17 cellular contexts compared by ENCODE assay signal in genomic region chr12:76720068-76720467, GRCh38. TPM values are rescaled to one million over a fixed set of nuclear protein-coding genes. Genes with fewer than 3 reads are reported as not detected.
A peak's percentile ranks its signal among the peaks of the same experiment; 100 is the strongest.
DNase-seq lines count a peak whose midpoint lies in the region; ATAC-seq and TF ChIP-seq lines count a peak whose summit lies in the region.
"Had no signal": no experiment of that assay in that cellular context is flagged by ENCODE, and none has a peak within 500 bp of the region (broad histone marks: within the 10 kb centered on the region; RNA-seq: fewer than 3 reads in every experiment).

No MANE protein-coding gene starts in this region.

- H3K27me3 ChIP-seq in CD4-positive, alpha-beta memory T cell (ENCODE audit: insufficient read depth, low read length): no peaks in the 10 kb centered on the region
- H3K27me3 ChIP-seq: BLaER1, esophagus muscularis mucosa had no signal

- POLR2A ChIA-PET in CD4-positive, alpha-beta memory T cell (lab: Charles Lee; ENCODE audit: partially characterized antibody): no interaction called here

- CTCF ChIA-PET in CD4-positive, alpha-beta memory T cell (lab: Charles Lee; ENCODE audit: partially characterized antibody): no interaction called here

- H3K27me3 Mint-ChIP-seq in neural crest cell (ENCODE audit: low read depth): no peaks in the 10 kb centered on the region
- H3K27me3 Mint-ChIP-seq in CD4-positive, alpha-beta memory T cell: peaks cover 1 to 5% of the 10 kb centered on the region in 2 donors
- H3K27me3 Mint-ChIP-seq: activated CD8-positive, alpha-beta memory T cell treated with anti-CD3 and anti-CD28 coated beads, Interleukin-2, amount 10 ng/mL, durations not matched to agents 7 days and 5 days; activated naive CD4-positive, alpha-beta T cell treated with anti-CD3 and anti-CD28 coated beads, Interleukin-2, amount 50 U/mL, for 24 hours; progenitor cell of endocrine pancreas had no signal

- ATAC-seq in omental fat pad (ENCODE audit: low FRiP score) (no peak), HG03139 (IDR thresholded peaks at IDR 0.05; ENCODE audit: unreplicated experiment) (no peak)
- ATAC-seq: activated CD8-positive, alpha-beta memory T cell treated with anti-CD3 and anti-CD28 coated beads, Interleukin-2, amount 10 ng/mL, durations not matched to agents 7 days and 5 days had no signal

- peak; percentile 65 for DNase-seq in Daoy (ENCODE audit: low read depth)
- peak; percentile 98 for DNase-seq in NCI-H226
- DNase-seq in epithelial cell of esophagus (ENCODE audit: low read depth): peak; percentile 87
- DNase-seq in neural crest cell (ENCODE audit: low read depth, low spot score): no peak
- no peak for DNase-seq in omental fat pad (ENCODE audit: low spot score)
- DNase-seq in COLO668 (lab: John Stamatoyannopoulos, UW; ENCODE audit: unreplicated experiment): no peak
- DNase-seq in CD4-positive, alpha-beta memory T cell: no peak
- DNase-seq: activated CD8-positive, alpha-beta memory T cell treated with anti-CD3 and anti-CD28 coated beads, Interleukin-2, amount 10 ng/mL, durations not matched to agents 7 days and 5 days; DND-41; NCI-H1092 treated with DMSO at 0.1 percent for 48 hours; stimulated activated CD8-positive, alpha-beta memory T cell treated with anti-CD3 and anti-CD28 coated beads, Interleukin-4, amount 100 ng/mL, for 48 hours had no signal

- H3K4me1 ChIP-seq in CD4-positive, alpha-beta memory T cell (ENCODE audit: insufficient read depth, low read length): no peaks in the 10 kb centered on the region
- H3K4me1 ChIP-seq: BLaER1, esophagus muscularis mucosa had no signal

- H3K36me3 ChIP-seq in CD4-positive, alpha-beta memory T cell (ENCODE audit: insufficient read depth, low read length): no peaks in the 10 kb centered on the region
- H3K36me3 ChIP-seq: BLaER1, esophagus muscularis mucosa had no signal

- H3K4me1 Mint-ChIP-seq in neural crest cell: peaks cover 7% of the 10 kb centered on the region
- no peaks in the 10 kb centered on the region for H3K4me1 Mint-ChIP-seq in CD4-positive, alpha-beta memory T cell
- H3K4me1 Mint-ChIP-seq: activated CD8-positive, alpha-beta memory T cell treated with anti-CD3 and anti-CD28 coated beads, Interleukin-2, amount 10 ng/mL, durations not matched to agents 7 days and 5 days; activated naive CD4-positive, alpha-beta T cell treated with anti-CD3 and anti-CD28 coated beads, Interleukin-2, amount 50 U/mL, for 24 hours had no signal

- no peak overlapping the region for H3K4me3 ChIP-seq in epithelial cell of esophagus (ENCODE audit: low read length)
- no peak overlapping the region for H3K4me3 ChIP-seq in CD4-positive, alpha-beta memory T cell (ENCODE audit: low read length in 2 of 2)
- H3K4me3 ChIP-seq: BLaER1, esophagus muscularis mucosa had no signal

- H3K9me3 ChIP-seq in CD4-positive, alpha-beta memory T cell (ENCODE audit: control insufficient read depth in 1 of 2, low read length in 2 of 2): no peaks in the 10 kb centered on the region
- H3K9me3 ChIP-seq: BLaER1, esophagus muscularis mucosa had no signal

- no peak overlapping the region for H3K4me3 Mint-ChIP-seq in neural crest cell
- no peak overlapping the region for H3K4me3 Mint-ChIP-seq in CD4-positive, alpha-beta memory T cell
- H3K4me3 Mint-ChIP-seq: activated CD8-positive, alpha-beta memory T cell treated with anti-CD3 and anti-CD28 coated beads, Interleukin-2, amount 10 ng/mL, durations not matched to agents 7 days and 5 days; activated naive CD4-positive, alpha-beta T cell treated with anti-CD3 and anti-CD28 coated beads, Interleukin-2, amount 50 U/mL, for 24 hours; WTC11 had no signal

- no peak overlapping the region for H3K27ac ChIP-seq in CD4-positive, alpha-beta memory T cell (ENCODE audit: low read depth, low read length)
- H3K27ac ChIP-seq: BLaER1, esophagus muscularis mucosa had no signal

- H3K36me3 Mint-ChIP-seq in neural crest cell (ENCODE audit: low read depth): no peaks in the 10 kb centered on the region
- no peaks in the 10 kb centered on the region for H3K36me3 Mint-ChIP-seq in CD4-positive, alpha-beta memory T cell
- H3K36me3 Mint-ChIP-seq: activated CD8-positive, alpha-beta memory T cell treated with anti-CD3 and anti-CD28 coated beads, Interleukin-2, amount 10 ng/mL, durations not matched to agents 7 days and 5 days; activated naive CD4-positive, alpha-beta T cell treated with anti-CD3 and anti-CD28 coated beads, Interleukin-2, amount 50 U/mL, for 24 hours; WTC11 had no signal

- intact Hi-C loops in CD4-positive, alpha-beta memory T cell (cut with micrococcal nuclease): no loop called here

- TF ChIP-seq CTCF in epithelial cell of esophagus (IDR thresholded peaks at IDR 0.05; ENCODE audit: insufficient read depth, low read depth, low read length, missing control alignments): no peak
- TF ChIP-seq CTCF in neural crest cell (conservative IDR thresholded peaks at IDR 0.05): no peak
- no peak for TF ChIP-seq CTCF in omental fat pad (IDR thresholded peaks at IDR 0.05)

- H3K27ac Mint-ChIP-seq in neural crest cell (ENCODE audit: unreplicated experiment): peak overlapping the region; percentile 73
- H3K27ac Mint-ChIP-seq in CD4-positive, alpha-beta memory T cell: no peak overlapping the region
- H3K27ac Mint-ChIP-seq: activated CD8-positive, alpha-beta memory T cell treated with anti-CD3 and anti-CD28 coated beads, Interleukin-2, amount 10 ng/mL, durations not matched to agents 7 days and 5 days; activated naive CD4-positive, alpha-beta T cell treated with anti-CD3 and anti-CD28 coated beads, Interleukin-2, amount 50 U/mL, for 24 hours; progenitor cell of endocrine pancreas; WTC11 had no signal

- H3K9me3 Mint-ChIP-seq in neural crest cell: no peaks in the 10 kb centered on the region
- H3K9me3 Mint-ChIP-seq in CD4-positive, alpha-beta memory T cell: peaks cover 0 to 1% (median 0%) of the 10 kb centered on the region in 8 donors
- H3K9me3 Mint-ChIP-seq: activated naive CD4-positive, alpha-beta T cell treated with anti-CD3 and anti-CD28 coated beads, Interleukin-2, amount 50 U/mL, for 24 hours; WTC11 had no signal

RNA-seq across cellular contexts. Expression of gene ZDHHC17, which starts 43.8 kb away (rescaled TPM):
- total RNA-seq in Daoy (2014; rRNA removed; shearing (Covaris generic)): 23.3 and 33.9 TPM in 2 replicates
- total RNA-seq in neural crest cell (52.9 and 58.8 TPM in 2 replicates), omental fat pad (10 to 100 TPM; 27.7 to 69.0 (median 34.7) TPM)
- total RNA-seq in CD4-positive, alpha-beta memory T cell: 10 to 100 TPM; 51.5 to 52.9 TPM
- polyA plus RNA-seq in CD4-positive, alpha-beta memory T cell: 10 to 100 TPM in 1 of 2 donors, 1 to 10 TPM in 1; 9.4 to 13.8 TPM

Comparison
In these comparisons a context has a peak if more than half of its experiments do, and no peak if none do; other contexts are left out.
1. DNase-seq: peak in Daoy (single experiment), NCI-H226 (single experiment) and epithelial cell of esophagus (single experiment); none in neural crest cell (single experiment), omental fat pad (single experiment), COLO668 (single experiment) and CD4-positive, alpha-beta memory T cell (0 of 5).